35 cellular contexts compared by ENCODE assay signal in the genomic region with DNA sequence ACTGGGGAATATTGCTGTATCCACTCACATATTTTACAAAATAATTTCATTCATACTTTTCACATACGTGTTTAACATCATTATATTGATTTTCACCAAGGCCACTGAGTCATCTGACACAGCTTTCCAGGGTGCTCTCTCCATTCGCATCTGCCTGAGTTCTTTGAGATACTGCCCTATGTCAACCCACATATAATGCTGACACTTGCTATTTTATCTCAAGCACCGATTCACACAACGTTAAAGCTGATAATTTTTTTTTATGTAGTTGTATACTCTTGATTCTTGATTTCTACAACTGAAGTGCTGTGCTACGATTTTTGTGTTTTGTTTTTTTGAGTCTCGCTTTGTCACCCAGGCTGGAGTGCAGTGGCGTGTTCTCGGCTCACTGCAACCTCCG.
"Had no signal": no experiment of that assay in that cellular context is flagged by ENCODE, and none has a peak within 500 bp of the region (broad histone marks: within the 10 kb centered on the region; RNA-seq: fewer than 3 reads in every experiment).

No MANE protein-coding gene starts in this region.

- DNase-seq: Kasumi-1, MG63, MM.1S, MV-4-11, NCI-H1048, NCI-H1092, NCI-H1092 treated with DMSO at 0.1 percent for 48 hours, NCI-H1105, NCI-H1105 treated with DMSO at 0.1 percent for 48 hours, NCI-H1417, NCI-H1417 treated with DMSO at 0.1 percent for 48 hours, NCI-H1436, NCI-H1436 treated with DMSO at 0.1 percent for 48 hours, NCI-H146, NCI-H1694, NCI-H1694 treated with DMSO at 0.1 percent for 48 hours, NCI-H187, NCI-H187 treated with DMSO at 0.1 percent for 48 hours, NCI-H1930, NCI-H2029, NCI-H2029 treated with DMSO at 0.1 percent for 48 hours, NCI-H2081, NCI-H2081 treated with DMSO at 0.1 percent for 48 hours, NCI-H2107, NCI-H2171, NCI-H2171 treated with DMSO at 0.1 percent for 48 hours, NCI-H2227 treated with DMSO at 0.1 percent for 48 hours, NCI-H226, NCI-H345, NCI-H446, NCI-H446 treated with DMSO at 0.1 percent for 48 hours, NCI-H510A, NCI-H510A treated with DMSO at 0.1 percent for 48 hours, NCI-H524, NCI-H524 treated with DMSO at 0.1 percent for 48 hours had no signal

- H3K4me3 ChIP-seq: MG63 had no signal

- H3K27me3 ChIP-seq: MG63 had no signal

- H3K9me3 ChIP-seq: MG63 had no signal

- H3K36me3 ChIP-seq: MG63 had no signal
